In the genomic region with DNA sequence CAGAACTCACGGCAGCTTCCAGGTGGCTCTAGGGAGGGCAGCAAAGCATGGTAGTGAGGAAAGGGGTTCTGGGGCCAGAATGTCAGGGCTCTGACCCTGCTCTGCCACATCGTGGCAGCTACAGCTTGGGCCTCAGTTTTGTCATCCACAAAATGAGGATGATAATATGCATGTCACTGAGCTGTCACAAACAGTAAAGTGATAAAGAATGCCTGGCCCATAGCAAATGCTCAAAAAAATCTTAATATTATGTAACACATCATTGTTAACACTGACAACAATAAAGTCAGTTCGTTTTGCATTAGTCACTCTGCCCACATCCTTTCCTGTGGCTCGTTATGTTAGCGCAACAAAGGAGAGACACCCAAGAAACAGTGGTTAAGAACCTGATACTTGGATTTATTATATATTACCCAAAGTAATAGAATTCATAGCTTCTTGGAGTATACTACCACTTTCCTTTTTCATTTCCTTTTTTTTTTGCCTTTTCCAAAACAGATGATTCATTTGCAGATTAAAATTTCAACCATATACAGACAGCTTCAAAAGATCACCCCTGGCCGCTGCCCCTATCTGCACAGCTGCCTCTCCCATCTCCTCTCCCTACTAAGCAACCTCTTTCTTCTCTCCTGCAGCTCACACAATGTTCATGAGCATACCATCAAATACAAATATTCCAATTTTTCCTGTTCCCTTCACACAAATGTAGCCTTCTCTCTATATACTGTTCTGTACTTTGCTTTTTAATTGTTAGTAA, we compare ENCODE assay signal across 8 cellular contexts. TPM values are rescaled to one million over a fixed set of nuclear protein-coding genes. Genes with fewer than 3 reads are reported as not detected.
A peak's percentile ranks its signal among the peaks of the same experiment; 100 is the strongest.
DNase-seq lines count a peak whose midpoint lies in the region; ATAC-seq, FAIRE-seq and TF ChIP-seq lines count a peak whose summit lies in the region.

No MANE protein-coding gene starts in this region.

- no peak overlapping the region for H4K8ac ChIP-seq in mesendoderm (ENCODE audit: low read depth, low read length)

- ATAC-seq in HCT116 = no peak

- H3K4me3 Mint-ChIP-seq in CD4-positive, alpha-beta memory T cell = peak overlapping the region in 7 of 8 donors; percentile 17 to 76 (median 63)

- H3K27ac Mint-ChIP-seq in CD4-positive, alpha-beta memory T cell = peak overlapping the region; percentile 54 to 94 (median 86)

- intact Hi-C loops in CD4-positive, alpha-beta memory T cell (cut with micrococcal nuclease) = loop anchor here (1.0 to 10.0 kb wide), 3 partner anchors 23 to 454 kb away; no protein-coding TSS in a partner anchor
- intact Hi-C loops in HCT116 (cut with micrococcal nuclease) = no loop called here
- intact Hi-C loops in sigmoid colon (cut with DNase I) = loop anchor here (5.0 to 10.0 kb wide), 2 partner anchors 67 to 454 kb away; no protein-coding TSS in a partner anchor

- no peak overlapping the region for H4K5ac ChIP-seq in mesendoderm (ENCODE audit: low read length)

- TF ChIP-seq POLR2A in HCT116 (IDR thresholded peaks at IDR 0.05; ENCODE audit: borderline replicate concordance, extremely low read depth, insufficient read depth, insufficient read length) (no peak), sigmoid colon (IDR thresholded peaks at IDR 0.05) (no peak), GM12891 (IDR thresholded peaks at IDR 0.05; ENCODE audit: low read depth, low read length) (no peak)

- TF ChIP-seq EP300 in sigmoid colon (IDR thresholded peaks at IDR 0.05) = no peak

- no peaks in the 10 kb centered on the region for H3K79me2 ChIP-seq in HCT116 (ENCODE audit: insufficient read depth, low read length)
- no peaks in the 10 kb centered on the region for H3K79me2 ChIP-seq in mesendoderm (ENCODE audit: control insufficient read depth, insufficient read depth, low read length)

- peaks cover 30 to 48% of the 10 kb centered on the region in 2 donors for H3K36me3 Mint-ChIP-seq in CD4-positive, alpha-beta memory T cell

- no peak for TF ChIP-seq CTCF in HCT116 (IDR thresholded peaks at IDR 0.05 in 2 of 3, conservative IDR thresholded peaks at IDR 0.05 in 1 of 3; ENCODE audit: borderline replicate concordance in 1 of 3, insufficient read depth in 1 of 3, low read depth in 2 of 3, low read length in 2 of 3)
- no peak for TF ChIP-seq CTCF in epithelial cell of esophagus (IDR thresholded peaks at IDR 0.05; ENCODE audit: insufficient read depth, low read depth, low read length, missing control alignments)
- TF ChIP-seq CTCF in sigmoid colon (IDR thresholded peaks at IDR 0.05) = no peak

- POLR2A ChIA-PET in CD4-positive, alpha-beta memory T cell (lab: Charles Lee; ENCODE audit: partially characterized antibody) = interaction anchor here (0.7 to 2.7 kb wide), 5 partner anchors 22 to 338 kb away, joined by 3 to 11 read pairs (median 4); no protein-coding TSS in a partner anchor
- POLR2A ChIA-PET in HCT116 (lab: Charles Lee) = no interaction called here

- H3K4ac ChIP-seq in mesendoderm (ENCODE audit: low read depth, low read length) = no peak overlapping the region

- FAIRE-seq in GM12891 (lab: Jason Lieb, UNC) = no peak

- peaks cover 5 to 38% (median 27%) of the 10 kb centered on the region in 8 donors for H3K9me3 Mint-ChIP-seq in CD4-positive, alpha-beta memory T cell

- H2AK5ac ChIP-seq in mesendoderm (ENCODE audit: low read length) = no peak overlapping the region

- no peak overlapping the region for H3K56ac ChIP-seq in mesendoderm (ENCODE audit: low read length)

- H3K4me2 ChIP-seq in HCT116 (ENCODE audit: low read length) = no peak overlapping the region
- no peak overlapping the region for H3K4me2 ChIP-seq in mesendoderm (ENCODE audit: low read length)

- CTCF ChIA-PET in CD4-positive, alpha-beta memory T cell (lab: Charles Lee; ENCODE audit: partially characterized antibody) = interaction anchor here (0.9 to 13.7 kb wide), 8 partner anchors 15 to 143 kb away, joined by 3 to 154 read pairs (median 4); no protein-coding TSS in a partner anchor
- CTCF ChIA-PET in HCT116 (lab: Charles Lee) = no interaction called here

- no peak overlapping the region for H2AFZ ChIP-seq in HCT116 (ENCODE audit: low read depth, low read length, poor library complexity, severe bottlenecking)

- H3K4me3 ChIP-seq in CD4-positive, alpha-beta memory T cell (ENCODE audit: low read length in 2 of 2) = peak overlapping the region in 1 of 2 donors; percentile 9
- H3K4me3 ChIP-seq in HCT116 (replicated peaks in 1 of 2; ENCODE audit: low read depth in 1 of 2, low read length in 2 of 2) (no peak overlapping the region), epithelial cell of esophagus (ENCODE audit: low read length) (no peak overlapping the region), sigmoid colon (no peak overlapping the region), mesendoderm (ENCODE audit: low read length) (no peak overlapping the region)

- WGBS in sigmoid colon, 2 donors = 58 to 73% methylated on average over 6 of the region's 6 CpGs
- WGBS in mesendoderm (ENCODE audit: extremely low coverage, insufficient coverage, low lambda C conversion rate) = no CpG with 5 or more reads among the region's 6 CpGs

- peak; percentile 61 to 79 (median 74) for DNase-seq in CD4-positive, alpha-beta memory T cell
- DNase-seq in HCT116 (ENCODE audit: low read depth, low spot score) (no peak), T follicular helper cell (ENCODE audit: low read depth) (peak; percentile 48), epithelial cell of esophagus (ENCODE audit: low read depth) (peak; percentile 72), sigmoid colon (no peak), mesendoderm (no peak), GM12891 (ENCODE audit: insufficient read length, low spot score) (no peak), amygdala (lab: John Stamatoyannopoulos, UW) (no peak)

- H3K27me3 Mint-ChIP-seq in CD4-positive, alpha-beta memory T cell = no peaks in the 10 kb centered on the region

- no peak overlapping the region for H2BK120ac ChIP-seq in mesendoderm (ENCODE audit: low read depth, low read length)

- H3K79me1 ChIP-seq in mesendoderm (ENCODE audit: low read length) = no peaks in the 10 kb centered on the region

- no peak overlapping the region for H2BK15ac ChIP-seq in mesendoderm (replicated peaks; ENCODE audit: low read depth)

- no peaks in the 10 kb centered on the region for H3K27me3 ChIP-seq in CD4-positive, alpha-beta memory T cell (ENCODE audit: insufficient read depth, low read length)
- H3K27me3 ChIP-seq in HCT116 (ENCODE audit: insufficient read depth, low read length) = no peaks in the 10 kb centered on the region
- no peaks in the 10 kb centered on the region for H3K27me3 ChIP-seq in sigmoid colon
- no peaks in the 10 kb centered on the region for H3K27me3 ChIP-seq in mesendoderm (ENCODE audit: insufficient read depth, low read length, poor library complexity)

- peaks cover 48% of the 10 kb centered on the region for H3K4me1 ChIP-seq in CD4-positive, alpha-beta memory T cell (ENCODE audit: insufficient read depth, low read length)
- H3K4me1 ChIP-seq in HCT116 (ENCODE audit: control insufficient read depth in 1 of 2, insufficient read depth in 2 of 2, low read length in 2 of 2) (no peaks in the 10 kb centered on the region), sigmoid colon (peaks cover 0 to 26% (median 17%) of the 10 kb centered on the region in 4 donors), mesendoderm (ENCODE audit: control insufficient read depth, low read depth, low read length) (no peaks in the 10 kb centered on the region)

- no peak overlapping the region for H2BK5ac ChIP-seq in mesendoderm (ENCODE audit: low read length)

- RAD21 ChIA-PET in HCT116 (lab: Charles Lee; ENCODE audit: low non-redundant PET in 1 of 2, low total read pairs in 2 of 2, uncharacterized antibody in 2 of 2, unreplicated experiment in 2 of 2) = no interaction called here

- BruUV-seq in HCT116 (replicated peaks; lab: Mats Ljungman, UMichigan) = TSS peak; percentile 12

- H3K9me3 ChIP-seq in CD4-positive, alpha-beta memory T cell (ENCODE audit: control insufficient read depth in 1 of 2, low read length in 2 of 2) = no peaks in the 10 kb centered on the region
- H3K9me3 ChIP-seq in HCT116 (ENCODE audit: control insufficient read depth in 1 of 2, insufficient read depth in 1 of 2, low read depth in 1 of 2, low read length in 2 of 2) (no peaks in the 10 kb centered on the region), sigmoid colon (no peaks in the 10 kb centered on the region)

- H3K18ac ChIP-seq in mesendoderm (ENCODE audit: low read length) = no peak overlapping the region

- no peak for TF ChIP-seq RAD21 in HCT116 (IDR thresholded peaks at IDR 0.05; ENCODE audit: low read depth)

- no peak overlapping the region for H3K23ac ChIP-seq in mesendoderm (ENCODE audit: low read length)

- no peaks in the 10 kb centered on the region for H3K36me3 ChIP-seq in CD4-positive, alpha-beta memory T cell (ENCODE audit: insufficient read depth, low read length)
- H3K36me3 ChIP-seq in HCT116 (ENCODE audit: control insufficient read depth in 1 of 2, insufficient read depth in 2 of 2, low read length in 2 of 2) (no peaks in the 10 kb centered on the region), sigmoid colon (peaks cover 0 to 78% (median 19%) of the 10 kb centered on the region in 4 donors), mesendoderm (ENCODE audit: control insufficient read depth, insufficient read depth, low read length) (peaks cover 13% of the 10 kb centered on the region)

- no peaks in the 10 kb centered on the region for H4K20me1 ChIP-seq in HCT116 (ENCODE audit: insufficient read depth)

- H3K9me2 ChIP-seq in HCT116 (ENCODE audit: insufficient read depth) = no peaks in the 10 kb centered on the region

- peak overlapping the region; percentile 31 for H3K27ac ChIP-seq in CD4-positive, alpha-beta memory T cell (ENCODE audit: low read depth, low read length)
- H3K27ac ChIP-seq in HCT116 (ENCODE audit: low read depth, low read length) = no peak overlapping the region
- no peak overlapping the region for H3K27ac ChIP-seq in sigmoid colon
- no peak overlapping the region for H3K27ac ChIP-seq in mesendoderm (ENCODE audit: low read depth, low read length)

- no peak overlapping the region for H3K9ac ChIP-seq in HCT116 (ENCODE audit: low read length)
- no peak overlapping the region for H3K9ac ChIP-seq in mesendoderm (ENCODE audit: low read length)

- H3K4me1 Mint-ChIP-seq in CD4-positive, alpha-beta memory T cell = peaks cover 34 to 54% (median 45%) of the 10 kb centered on the region in 4 donors

TF ChIP-seq in GM12891, 5 proteins besides CTCF, POLR2A, EP300 and RAD21:
- TF ChIP-seq POLR2AphosphoS5 (IDR thresholded peaks at IDR 0.05; ENCODE audit: low read depth, low read length) = no peak
- TF ChIP-seq TAF1 (IDR thresholded peaks at IDR 0.05; ENCODE audit: low read depth, low read length) = no peak
- TF ChIP-seq PAX5 (IDR thresholded peaks at IDR 0.05; ENCODE audit: insufficient read depth, low read length, severe bottlenecking) = no peak
- TF ChIP-seq SPI1 (IDR thresholded peaks at IDR 0.05; ENCODE audit: low read depth, low read length) = no peak
- no peak for TF ChIP-seq POU2F2 (IDR thresholded peaks at IDR 0.05; ENCODE audit: low read depth, low read length)

RNA-seq across cellular contexts. Expression of a gene that starts 45.5 kb away (rescaled TPM):
- total RNA-seq in CD4-positive, alpha-beta memory T cell = not detected
- polyA plus RNA-seq in CD4-positive, alpha-beta memory T cell = not detected
- total RNA-seq in HCT116 (2021; ENCODE audit: unreplicated experiment) = not detected
- not detected in 2 replicates for polyA plus RNA-seq in HCT116 (2012)
- total RNA-seq in sigmoid colon = under 1 TPM in 1 of 4 donors, not detected in 3; 0.36 TPM
- polyA plus RNA-seq in sigmoid colon = 10 to 100 TPM; 42.7 to 77.2 (median 57.1) TPM
- 0.45 TPM for polyA plus RNA-seq in mesendoderm (2013, experiment 1 of 2)
- polyA plus RNA-seq in mesendoderm (2013, experiment 2 of 2) = 0.14 TPM
- polyA plus RNA-seq in GM12891 (2012; ENCODE audit: low read depth, missing spikeins) = not detected

Comparison
In these comparisons a context has a peak if more than half of its experiments do, and no peak if none do; other contexts are left out.
1. DNase-seq: peak in CD4-positive, alpha-beta memory T cell (5 of 5), T follicular helper cell (single experiment) and epithelial cell of esophagus (single experiment); none in HCT116 (single experiment), sigmoid colon (single experiment), mesendoderm (single experiment), GM12891 (single experiment) and amygdala (0 of 56).